In the genomic region with DNA sequence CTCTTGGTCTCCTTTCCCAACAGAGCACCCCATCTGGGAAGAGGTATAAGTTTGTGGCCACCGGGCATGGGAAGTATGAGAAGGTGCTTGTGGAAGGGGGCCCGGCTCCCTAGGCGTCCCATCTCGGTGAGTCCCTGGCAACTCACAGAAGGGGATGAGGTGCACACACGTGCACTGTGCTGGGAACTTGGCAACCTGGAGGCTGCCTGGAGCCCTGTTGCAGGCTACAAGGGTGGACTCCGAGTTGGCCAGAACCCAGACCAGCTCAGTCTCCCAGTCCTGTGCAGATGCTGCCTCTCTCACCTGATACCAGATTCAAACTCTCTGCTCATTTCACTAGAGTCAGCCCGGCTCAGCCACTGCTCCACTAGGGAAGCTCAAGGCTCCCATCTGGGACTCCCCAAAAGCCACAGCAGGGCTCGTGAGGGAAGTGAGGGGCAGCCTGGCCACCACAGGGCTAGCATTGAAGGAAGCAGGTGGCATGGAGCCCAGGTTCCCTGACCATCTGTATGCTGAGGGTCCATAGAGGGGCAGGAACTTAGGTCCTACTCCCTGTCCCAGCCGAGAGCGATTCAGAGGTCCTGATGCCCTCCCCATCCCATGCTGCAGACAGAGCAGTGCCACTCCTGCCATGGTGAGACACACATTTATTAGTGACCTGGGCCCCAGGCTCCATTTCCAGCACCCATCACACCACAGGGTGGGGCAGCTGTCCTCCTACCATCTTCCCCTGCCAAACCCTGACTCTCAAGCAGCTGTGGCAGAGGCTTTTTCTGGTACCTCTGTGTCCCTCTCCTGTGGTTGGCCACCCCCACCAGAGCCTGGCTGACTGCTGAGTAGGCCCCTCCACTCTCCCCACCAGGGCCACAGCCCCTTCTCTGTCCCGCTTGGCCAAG, we compare ENCODE assay signal across 18 cellular contexts. TPM values are rescaled to one million over a fixed set of nuclear protein-coding genes. Genes with fewer than 3 reads are reported as not detected.
DNase-seq lines count a peak whose midpoint lies in the region; ATAC-seq, FAIRE-seq and TF ChIP-seq lines count a peak whose summit lies in the region.
"Had no signal": no experiment of that assay in that cellular context is flagged by ENCODE, and none has a peak within 500 bp of the region (broad histone marks: within the 10 kb centered on the region; RNA-seq: fewer than 3 reads in every experiment).

No MANE protein-coding gene starts in this region.

- CTCF ChIA-PET in RWPE1 (lab: Yijun Ruan, JAX) (interaction anchor here (1.1 kb wide), 1 partner anchor 194 kb away, joined by 3 read pairs; no protein-coding TSS in a partner anchor), HepG2 (lab: Yijun Ruan, JAX; ENCODE audit: low intra/inter-chr PET ratio, low total read pairs) (no interaction called here), HEK293T (lab: Yijun Ruan, JAX) (no interaction called here)

- no peaks in the 10 kb centered on the region for H3K79me2 ChIP-seq in HepG2 (ENCODE audit: insufficient read depth, low read length)

- H3K27ac Mint-ChIP-seq in activated naive CD4-positive, alpha-beta T cell treated with anti-CD3 and anti-CD28 coated beads, Interleukin-2, amount 50 U/mL, for 72 hours, result peak overlapping the region; percentile 4 to 81
- H3K27ac Mint-ChIP-seq: type B pancreatic cell had no signal

- H3K4me1 ChIP-seq in stomach (peaks cover 0 to 36% (median 14%) of the 10 kb centered on the region in 4 donors), HepG2 (ENCODE audit: insufficient read depth, low read length) (no peaks in the 10 kb centered on the region)
- H3K4me1 ChIP-seq: foreskin keratinocyte, lower lobe of right lung had no signal

- ATAC-seq in activated naive CD4-positive, alpha-beta T cell treated with anti-CD3 and anti-CD28 coated beads, Interleukin-2, amount 50 U/mL, for 72 hours, result no peak
- no peak for ATAC-seq in HepG2
- ATAC-seq: foreskin keratinocyte had no signal

- no peak for DNase-seq in activated naive CD4-positive, alpha-beta T cell treated with anti-CD3 and anti-CD28 coated beads, Interleukin-2, amount 50 U/mL, for 72 hours (ENCODE audit: low spot score in 2 of 2)
- DNase-seq in activated naive CD4-positive, alpha-beta T cell (lab: John Stamatoyannopoulos, UW), result no peak
- no peak for DNase-seq in RWPE1 (ENCODE audit: low spot score)
- peak; percentile 33 for DNase-seq in islet precursor cell
- DNase-seq in stomach, result no peak
- no peak for DNase-seq in HepG2 (ENCODE audit: low spot score)
- no peak for DNase-seq in HEK293T (ENCODE audit: extremely low spot score)
- DNase-seq in NCI-H1092 (lab: John Stamatoyannopoulos, UW), result no peak
- DNase-seq: activated CD4-positive, CD25-positive, alpha-beta regulatory T cell treated with anti-CD3 and anti-CD28 coated beads, Interleukin-2, amount 50 U/mL, for 72 hours; activated gamma-delta T cell treated with Interleukin-2 at 50 U/mL for 16 hours; DMS53; foreskin keratinocyte; GM23248; lower lobe of right lung; NCI-H2107 had no signal

- no peaks in the 10 kb centered on the region for H4K20me1 ChIP-seq in HepG2 (ENCODE audit: insufficient read depth, low read length)

- WGBS in stomach, 5 donors, result 70 to 89% (median 83%) methylated on average over 7 to 11 of the region's 11 CpGs
- WGBS in HepG2 (ENCODE audit: low lambda C conversion rate), result 24% methylated on average over 4 of the region's 11 CpGs

- no TSS peak for BruUV-seq in HepG2 (replicated peaks; lab: Mats Ljungman, UMichigan)

- TF ChIP-seq CTCF in RWPE1 (conservative IDR thresholded peaks at IDR 0.05; ENCODE audit: low read depth) (no peak), stomach (IDR thresholded peaks at IDR 0.05) (no peak), HepG2 (CRISPR knock-in tag; IDR thresholded peaks at IDR 0.05) (no peak)

- H3K9ac ChIP-seq in HepG2 (ENCODE audit: insufficient read depth, low read depth, low read length), result no peak overlapping the region
- H3K9ac ChIP-seq: GM23248 had no signal

- POLR2A ChIA-PET in RWPE1 (lab: Yijun Ruan, JAX; ENCODE audit: low non-redundant PET), result no interaction called here
- POLR2A ChIA-PET in HepG2 (lab: Yijun Ruan, JAX), result no interaction called here
- POLR2A ChIA-PET in HEK293T (lab: Yijun Ruan, JAX), result no interaction called here

- H3K27me3 ChIP-seq in stomach (peaks cover 0 to 20% (median 0%) of the 10 kb centered on the region in 3 donors), HepG2 (ENCODE audit: control insufficient read depth in 1 of 2, insufficient read depth in 2 of 2, low read length in 2 of 2) (peaks cover 15 to 62% of the 10 kb centered on the region in 2 experiments)
- H3K27me3 ChIP-seq: sigmoid colon had no signal

- peaks cover 0 to 9% of the 10 kb centered on the region in 2 donors for H3K36me3 Mint-ChIP-seq in activated naive CD4-positive, alpha-beta T cell treated with anti-CD3 and anti-CD28 coated beads, Interleukin-2, amount 50 U/mL, for 72 hours
- H3K36me3 Mint-ChIP-seq: type B pancreatic cell had no signal

- TF ChIP-seq EP300 in stomach (IDR thresholded peaks at IDR 0.05) (no peak), HepG2 (IDR thresholded peaks at IDR 0.05; ENCODE audit: low read depth in 2 of 2, low read length in 2 of 2) (no peak), HepG2 (CRISPR knock-in tag; IDR thresholded peaks at IDR 0.05; ENCODE audit: borderline replicate concordance) (no peak)

- TF ChIP-seq POLR2A in stomach (IDR thresholded peaks at IDR 0.05) (no peak), HepG2 (IDR thresholded peaks at IDR 0.05; ENCODE audit: insufficient read depth in 1 of 2, low read depth in 2 of 2, low read length in 2 of 2) (no peak)

- no peak for TF ChIP-seq RAD21 in HepG2 (CRISPR knock-in tag; IDR thresholded peaks at IDR 0.05)

- intact Hi-C loops in stomach (cut with DNase I; ENCODE audit: low total_unique reads) (no loop called here), HepG2 (cut with micrococcal nuclease; ENCODE audit: unreplicated experiment) (no loop called here)

- in situ Hi-C loops in HepG2 (cut with HindIII; ENCODE audit: extremely low pct_ligation_motif_present, low pct_unique_long_range_greater_than_20kb), result no loop called here

- H3K9me3 ChIP-seq in stomach, result no peaks in the 10 kb centered on the region
- H3K9me3 ChIP-seq in HepG2 (ENCODE audit: low read length), result no peaks in the 10 kb centered on the region
- H3K9me3 ChIP-seq: lower lobe of right lung, sigmoid colon had no signal

- no peak overlapping the region for H2AFZ ChIP-seq in HepG2 (ENCODE audit: low read length)
- H2AFZ ChIP-seq: GM23248 had no signal

- peaks cover 0 to 5% of the 10 kb centered on the region in 2 donors for H3K9me3 Mint-ChIP-seq in activated naive CD4-positive, alpha-beta T cell treated with anti-CD3 and anti-CD28 coated beads, Interleukin-2, amount 50 U/mL, for 72 hours
- H3K9me3 Mint-ChIP-seq: type B pancreatic cell had no signal

- H3K36me3 ChIP-seq in stomach, result peaks cover 0 to 66% (median 50%) of the 10 kb centered on the region in 4 donors
- H3K36me3 ChIP-seq in HepG2 (replicated peaks in 1 of 2; ENCODE audit: control insufficient read depth in 1 of 2, insufficient read depth in 2 of 2, low read length in 2 of 2), result no peaks in the 10 kb centered on the region

- H3K4me3 ChIP-seq in stomach (no peak overlapping the region), HepG2 (replicated peaks in 1 of 3; ENCODE audit: insufficient read depth in 1 of 3, low read depth in 2 of 3, low read length in 3 of 3) (no peak overlapping the region)
- H3K4me3 ChIP-seq: GM23248, lower lobe of right lung, sigmoid colon had no signal

- no peak for FAIRE-seq in HepG2 (lab: Jason Lieb, UNC)

- peak overlapping the region; percentile 72 for H3K27ac ChIP-seq in RWPE1
- peak overlapping the region in 3 of 5 donors; percentile 11 to 35 (median 32) for H3K27ac ChIP-seq in stomach
- H3K27ac ChIP-seq in HepG2 (ENCODE audit: extremely low read length, insufficient read depth, low read length), result no peak overlapping the region
- H3K27ac ChIP-seq: foreskin keratinocyte, GM23248, sigmoid colon had no signal

- H3K4me2 ChIP-seq in HepG2 (ENCODE audit: low read depth, low read length), result no peak overlapping the region

RNA-seq across cellular contexts. Expression of gene PRR33, which starts 4.0 kb away (rescaled TPM):
- total RNA-seq in activated naive CD4-positive, alpha-beta T cell treated with anti-CD3 and anti-CD28 coated beads, Interleukin-2, amount 50 U/mL, for 72 hours, result under 1 TPM; 0.12 to 0.20 TPM
- not detected for total RNA-seq in stomach
- under 1 TPM in 1 of 3 donors, not detected in 2; 0.03 TPM for polyA plus RNA-seq in stomach
- total RNA-seq in HepG2 (2016; rRNA removed; fragmentation: Illumina TruSeq; extraction: Trizol), result not detected in 2 replicates
- total RNA-seq in HepG2 (2016; cell fraction: cytosol; rRNA removed; fragmentation: Illumina TruSeq; extraction: Trizol; ENCODE audit: low read depth), result not detected in 2 replicates
- not detected in 2 replicates for total RNA-seq in HepG2 (2016; cell fraction: insoluble cytoplasmic fraction; rRNA removed; fragmentation: Illumina TruSeq; extraction: Trizol)
- total RNA-seq in HepG2 (2016; cell fraction: membrane; rRNA removed; fragmentation: Illumina TruSeq; extraction: Trizol), result not detected in 2 replicates
- not detected in 2 replicates for total RNA-seq in HepG2 (2016; cell fraction: nucleus; rRNA removed; fragmentation: Illumina TruSeq; extraction: Trizol)
- polyA plus RNA-seq in HepG2 (2011; rRNA removed), result not detected in 2 replicates
- not detected in 2 replicates for polyA plus RNA-seq in HepG2 (2011; cell fraction: cytosol; rRNA removed)
- polyA plus RNA-seq in HepG2 (2011; cell fraction: nucleus; rRNA removed), result not detected in 2 replicates
- polyA plus RNA-seq in HepG2 (2012), result 0.05 TPM in 1 of 2 replicates, not detected in the other
- not detected in 2 replicates for polyA plus RNA-seq in HepG2 (2016; cell fraction: cytosol; fragmentation: Illumina TruSeq; extraction: Trizol; ENCODE audit: low read depth)
- polyA plus RNA-seq in HepG2 (2016; cell fraction: insoluble cytoplasmic fraction; fragmentation: Illumina TruSeq; extraction: Trizol; ENCODE audit: low read depth), result not detected in 2 replicates
- not detected in 2 replicates for polyA plus RNA-seq in HepG2 (2016; cell fraction: membrane; fragmentation: Illumina TruSeq; extraction: Trizol; ENCODE audit: low read depth)
- polyA plus RNA-seq in HepG2 (2016; cell fraction: nucleus; fragmentation: Illumina TruSeq; extraction: Trizol; ENCODE audit: insufficient read depth, low read depth), result not detected in 2 replicates
- polyA minus RNA-seq in HepG2 (2011; rRNA and poly(A)+ RNA removed; ENCODE audit: low replicate concordance), result not detected in 2 replicates
- not detected in 2 replicates for polyA minus RNA-seq in HepG2 (2011; cell fraction: cytosol; rRNA and poly(A)+ RNA removed)
- polyA minus RNA-seq in HepG2 (2011; cell fraction: nucleus; rRNA and poly(A)+ RNA removed), result not detected in 2 replicates
- total RNA-seq: bronchial epithelial cell, foreskin keratinocyte, GM23248, lower lobe of right lung, sigmoid colon had no signal
- polyA plus RNA-seq: foreskin keratinocyte, GM23248 had no signal

RNA-seq across cellular contexts. Expression of gene TNNT3, which starts 31.8 kb away (rescaled TPM):
- 10 to 100 TPM; 10.3 to 12.9 TPM for total RNA-seq in activated naive CD4-positive, alpha-beta T cell treated with anti-CD3 and anti-CD28 coated beads, Interleukin-2, amount 50 U/mL, for 72 hours
- total RNA-seq in stomach, result 1 to 10 TPM in 2 of 5 donors, not detected in 3; 2.3 to 7.2 TPM
- polyA plus RNA-seq in stomach, result 10 to 100 TPM in 1 of 3 donors, 1 to 10 TPM in 1, under 1 TPM in 1; 0.75 to 14.5 (median 3.1) TPM
- not detected in 2 replicates for total RNA-seq in HepG2 (2016; rRNA removed; fragmentation: Illumina TruSeq; extraction: Trizol)
- not detected in 2 replicates for total RNA-seq in HepG2 (2016; cell fraction: cytosol; rRNA removed; fragmentation: Illumina TruSeq; extraction: Trizol; ENCODE audit: low read depth)
- not detected in 2 replicates for total RNA-seq in HepG2 (2016; cell fraction: insoluble cytoplasmic fraction; rRNA removed; fragmentation: Illumina TruSeq; extraction: Trizol)
- total RNA-seq in HepG2 (2016; cell fraction: membrane; rRNA removed; fragmentation: Illumina TruSeq; extraction: Trizol), result not detected in 2 replicates
- total RNA-seq in HepG2 (2016; cell fraction: nucleus; rRNA removed; fragmentation: Illumina TruSeq; extraction: Trizol), result not detected in 2 replicates
- polyA plus RNA-seq in HepG2 (2011; rRNA removed), result not detected in 2 replicates
- polyA plus RNA-seq in HepG2 (2011; cell fraction: cytosol; rRNA removed), result not detected in 2 replicates
- not detected in 2 replicates for polyA plus RNA-seq in HepG2 (2011; cell fraction: nucleus; rRNA removed)
- not detected in 2 replicates for polyA plus RNA-seq in HepG2 (2012)
- not detected in 2 replicates for polyA plus RNA-seq in HepG2 (2016; cell fraction: cytosol; fragmentation: Illumina TruSeq; extraction: Trizol; ENCODE audit: low read depth)
- polyA plus RNA-seq in HepG2 (2016; cell fraction: insoluble cytoplasmic fraction; fragmentation: Illumina TruSeq; extraction: Trizol; ENCODE audit: low read depth), result not detected in 2 replicates
- polyA plus RNA-seq in HepG2 (2016; cell fraction: membrane; fragmentation: Illumina TruSeq; extraction: Trizol; ENCODE audit: low read depth), result not detected in 2 replicates
- not detected in 2 replicates for polyA plus RNA-seq in HepG2 (2016; cell fraction: nucleus; fragmentation: Illumina TruSeq; extraction: Trizol; ENCODE audit: insufficient read depth, low read depth)
- not detected in 2 replicates for polyA minus RNA-seq in HepG2 (2011; rRNA and poly(A)+ RNA removed; ENCODE audit: low replicate concordance)
- not detected in 2 replicates for polyA minus RNA-seq in HepG2 (2011; cell fraction: cytosol; rRNA and poly(A)+ RNA removed)
- not detected in 2 replicates for polyA minus RNA-seq in HepG2 (2011; cell fraction: nucleus; rRNA and poly(A)+ RNA removed)
- total RNA-seq: bronchial epithelial cell, foreskin keratinocyte, GM23248 had no signal
- polyA plus RNA-seq: foreskin keratinocyte, GM23248 had no signal

RNA-seq across cellular contexts. Expression of gene LSP1, which starts 34.8 kb away (rescaled TPM):
- 100 to 1,000 TPM; 102 to 263 TPM for total RNA-seq in activated naive CD4-positive, alpha-beta T cell treated with anti-CD3 and anti-CD28 coated beads, Interleukin-2, amount 50 U/mL, for 72 hours
- total RNA-seq in stomach, result 10 to 100 TPM in 4 of 5 donors, 1 to 10 TPM in 1; 9.8 to 78.8 (median 46.8) TPM
- 100 to 1,000 TPM in 2 of 3 donors, 10 to 100 TPM in 1; 29.0 to 239 (median 155) TPM for polyA plus RNA-seq in stomach
- 0.29 and 1.00 TPM in 2 replicates for total RNA-seq in HepG2 (2016; rRNA removed; fragmentation: Illumina TruSeq; extraction: Trizol)
- 0.35 and 2.3 TPM in 2 replicates for total RNA-seq in HepG2 (2016; cell fraction: cytosol; rRNA removed; fragmentation: Illumina TruSeq; extraction: Trizol; ENCODE audit: low read depth)
- total RNA-seq in HepG2 (2016; cell fraction: insoluble cytoplasmic fraction; rRNA removed; fragmentation: Illumina TruSeq; extraction: Trizol), result 0.65 and 1.00 TPM in 2 replicates
- total RNA-seq in HepG2 (2016; cell fraction: membrane; rRNA removed; fragmentation: Illumina TruSeq; extraction: Trizol), result 1.00 and 1.5 TPM in 2 replicates
- total RNA-seq in HepG2 (2016; cell fraction: nucleus; rRNA removed; fragmentation: Illumina TruSeq; extraction: Trizol), result not detected in 2 replicates
- polyA plus RNA-seq in HepG2 (2011; rRNA removed), result 0.59 and 1.5 TPM in 2 replicates
- 0.87 and 0.93 TPM in 2 replicates for polyA plus RNA-seq in HepG2 (2011; cell fraction: cytosol; rRNA removed)
- 1.4 and 10.9 TPM in 2 replicates for polyA plus RNA-seq in HepG2 (2011; cell fraction: nucleus; rRNA removed)
- polyA plus RNA-seq in HepG2 (2012), result 0.93 and 1.1 TPM in 2 replicates
- polyA plus RNA-seq in HepG2 (2016; cell fraction: cytosol; fragmentation: Illumina TruSeq; extraction: Trizol; ENCODE audit: low read depth), result 0.59 and 1.5 TPM in 2 replicates
- polyA plus RNA-seq in HepG2 (2016; cell fraction: insoluble cytoplasmic fraction; fragmentation: Illumina TruSeq; extraction: Trizol; ENCODE audit: low read depth), result 0.38 and 0.45 TPM in 2 replicates
- polyA plus RNA-seq in HepG2 (2016; cell fraction: membrane; fragmentation: Illumina TruSeq; extraction: Trizol; ENCODE audit: low read depth), result 0.73 and 1.2 TPM in 2 replicates
- 0.79 and 0.90 TPM in 2 replicates for polyA plus RNA-seq in HepG2 (2016; cell fraction: nucleus; fragmentation: Illumina TruSeq; extraction: Trizol; ENCODE audit: insufficient read depth, low read depth)
- 0.28 and 0.60 TPM in 2 replicates for polyA minus RNA-seq in HepG2 (2011; rRNA and poly(A)+ RNA removed; ENCODE audit: low replicate concordance)
- 0.59 and 0.70 TPM in 2 replicates for polyA minus RNA-seq in HepG2 (2011; cell fraction: cytosol; rRNA and poly(A)+ RNA removed)
- not detected in 2 replicates for polyA minus RNA-seq in HepG2 (2011; cell fraction: nucleus; rRNA and poly(A)+ RNA removed)
- total RNA-seq: GM23248 had no signal

RNA-seq across cellular contexts. Expression of gene TNNI2, which starts 48.9 kb away (rescaled TPM):
- total RNA-seq in activated naive CD4-positive, alpha-beta T cell treated with anti-CD3 and anti-CD28 coated beads, Interleukin-2, amount 50 U/mL, for 72 hours, result not detected
- total RNA-seq in stomach (1 to 10 TPM in 1 of 5 donors, not detected in 4; 7.2 TPM), HepG2 (2016; rRNA removed; fragmentation: Illumina TruSeq; extraction: Trizol) (7.2 and 8.5 TPM in 2 replicates)
- polyA plus RNA-seq in stomach (10 to 100 TPM in 2 of 3 donors, under 1 TPM in 1; 0.93 to 23.4 (median 17.0) TPM), HepG2 (2011; rRNA removed) (12.0 and 21.2 TPM in 2 replicates)
- total RNA-seq in HepG2 (2016; cell fraction: cytosol; rRNA removed; fragmentation: Illumina TruSeq; extraction: Trizol; ENCODE audit: low read depth), result 4.6 and 5.0 TPM in 2 replicates
- total RNA-seq in HepG2 (2016; cell fraction: insoluble cytoplasmic fraction; rRNA removed; fragmentation: Illumina TruSeq; extraction: Trizol), result 6.9 and 7.7 TPM in 2 replicates
- total RNA-seq in HepG2 (2016; cell fraction: membrane; rRNA removed; fragmentation: Illumina TruSeq; extraction: Trizol), result 5.9 and 6.3 TPM in 2 replicates
- total RNA-seq in HepG2 (2016; cell fraction: nucleus; rRNA removed; fragmentation: Illumina TruSeq; extraction: Trizol), result 2.2 and 3.4 TPM in 2 replicates
- 19.5 and 30.5 TPM in 2 replicates for polyA plus RNA-seq in HepG2 (2011; cell fraction: cytosol; rRNA removed)
- polyA plus RNA-seq in HepG2 (2011; cell fraction: nucleus; rRNA removed), result 47.5 and 50.6 TPM in 2 replicates
- 52.9 and 67.0 TPM in 2 replicates for polyA plus RNA-seq in HepG2 (2012)
- 7.5 and 8.0 TPM in 2 replicates for polyA plus RNA-seq in HepG2 (2016; cell fraction: cytosol; fragmentation: Illumina TruSeq; extraction: Trizol; ENCODE audit: low read depth)
- 6.6 and 8.3 TPM in 2 replicates for polyA plus RNA-seq in HepG2 (2016; cell fraction: insoluble cytoplasmic fraction; fragmentation: Illumina TruSeq; extraction: Trizol; ENCODE audit: low read depth)
- polyA plus RNA-seq in HepG2 (2016; cell fraction: membrane; fragmentation: Illumina TruSeq; extraction: Trizol; ENCODE audit: low read depth), result 4.0 and 6.2 TPM in 2 replicates
- polyA plus RNA-seq in HepG2 (2016; cell fraction: nucleus; fragmentation: Illumina TruSeq; extraction: Trizol; ENCODE audit: insufficient read depth, low read depth), result 5.3 and 9.8 TPM in 2 replicates
- 2.8 TPM in 1 of 2 replicates, not detected in the other for polyA minus RNA-seq in HepG2 (2011; rRNA and poly(A)+ RNA removed; ENCODE audit: low replicate concordance)
- polyA minus RNA-seq in HepG2 (2011; cell fraction: cytosol; rRNA and poly(A)+ RNA removed), result 3.9 and 4.6 TPM in 2 replicates
- 2.6 and 3.2 TPM in 2 replicates for polyA minus RNA-seq in HepG2 (2011; cell fraction: nucleus; rRNA and poly(A)+ RNA removed)
- total RNA-seq: GM23248, sigmoid colon had no signal
- polyA plus RNA-seq: GM23248 had no signal

RNA-seq across cellular contexts. Expression of gene SYT8, which starts 52.9 kb away (rescaled TPM):
- total RNA-seq in activated naive CD4-positive, alpha-beta T cell treated with anti-CD3 and anti-CD28 coated beads, Interleukin-2, amount 50 U/mL, for 72 hours, result not detected
- total RNA-seq in stomach, result 10 to 100 TPM in 1 of 5 donors, 1 to 10 TPM in 1, under 1 TPM in 3; 0.72 to 13.4 (median 0.92) TPM
- 10 to 100 TPM in 1 of 3 donors, 1 to 10 TPM in 2; 1.7 to 77.3 (median 3.7) TPM for polyA plus RNA-seq in stomach
- 0.60 TPM in 1 of 2 replicates, not detected in the other for total RNA-seq in HepG2 (2016; rRNA removed; fragmentation: Illumina TruSeq; extraction: Trizol)
- total RNA-seq in HepG2 (2016; cell fraction: cytosol; rRNA removed; fragmentation: Illumina TruSeq; extraction: Trizol; ENCODE audit: low read depth), result not detected in 2 replicates
- total RNA-seq in HepG2 (2016; cell fraction: insoluble cytoplasmic fraction; rRNA removed; fragmentation: Illumina TruSeq; extraction: Trizol), result 0.19 TPM in 1 of 2 replicates, not detected in the other
- 0.12 and 0.24 TPM in 2 replicates for total RNA-seq in HepG2 (2016; cell fraction: membrane; rRNA removed; fragmentation: Illumina TruSeq; extraction: Trizol)
- 0.38 and 1.4 TPM in 2 replicates for total RNA-seq in HepG2 (2016; cell fraction: nucleus; rRNA removed; fragmentation: Illumina TruSeq; extraction: Trizol)
- polyA plus RNA-seq in HepG2 (2011; rRNA removed), result 2.1 and 2.3 TPM in 2 replicates
- polyA plus RNA-seq in HepG2 (2011; cell fraction: cytosol; rRNA removed), result 0.23 and 0.67 TPM in 2 replicates
- polyA plus RNA-seq in HepG2 (2011; cell fraction: nucleus; rRNA removed), result 64.9 and 87.5 TPM in 2 replicates
- polyA plus RNA-seq in HepG2 (2012), result 0.56 and 1.3 TPM in 2 replicates
- polyA plus RNA-seq in HepG2 (2016; cell fraction: cytosol; fragmentation: Illumina TruSeq; extraction: Trizol; ENCODE audit: low read depth), result not detected in 2 replicates
- not detected in 2 replicates for polyA plus RNA-seq in HepG2 (2016; cell fraction: insoluble cytoplasmic fraction; fragmentation: Illumina TruSeq; extraction: Trizol; ENCODE audit: low read depth)
- not detected in 2 replicates for polyA plus RNA-seq in HepG2 (2016; cell fraction: membrane; fragmentation: Illumina TruSeq; extraction: Trizol; ENCODE audit: low read depth)
- 1.7 and 2.2 TPM in 2 replicates for polyA plus RNA-seq in HepG2 (2016; cell fraction: nucleus; fragmentation: Illumina TruSeq; extraction: Trizol; ENCODE audit: insufficient read depth, low read depth)
- polyA minus RNA-seq in HepG2 (2011; rRNA and poly(A)+ RNA removed; ENCODE audit: low replicate concordance), result 0.28 TPM in 1 of 2 replicates, not detected in the other
- polyA minus RNA-seq in HepG2 (2011; cell fraction: cytosol; rRNA and poly(A)+ RNA removed), result 0.62 TPM in 1 of 2 replicates, not detected in the other
- polyA minus RNA-seq in HepG2 (2011; cell fraction: nucleus; rRNA and poly(A)+ RNA removed), result 2.9 and 3.7 TPM in 2 replicates
- total RNA-seq: GM23248, sigmoid colon had no signal
- polyA plus RNA-seq: GM23248 had no signal
